ENCODE assay signal across 1 cellular context in the genomic region with DNA sequence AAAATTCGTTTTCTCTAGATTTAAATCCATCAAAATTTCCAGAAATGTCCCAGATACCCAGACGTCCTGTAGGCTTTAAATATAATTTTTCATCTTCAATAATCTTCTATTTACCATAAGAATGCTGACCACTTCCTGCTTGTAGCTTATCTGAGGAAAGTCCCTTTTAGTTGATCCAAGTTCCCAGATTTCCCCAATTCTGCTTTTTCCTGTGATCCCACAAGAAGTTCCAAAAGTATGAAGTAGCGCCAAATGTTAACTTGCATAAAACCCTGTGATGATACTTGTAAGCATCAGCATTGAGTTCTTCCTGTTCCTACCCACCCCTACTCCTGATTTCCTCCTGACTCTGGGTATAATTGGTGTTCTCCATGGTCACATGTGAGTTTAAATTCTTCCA.
TF ChIP-seq lines count a peak whose summit lies in the region.

No MANE protein-coding gene starts in this region.

TF ChIP-seq in IMR-90, 13 proteins besides CTCF, POLR2A, EP300 and RAD21 (continued from another document):
- TF ChIP-seq, protein P1, sequence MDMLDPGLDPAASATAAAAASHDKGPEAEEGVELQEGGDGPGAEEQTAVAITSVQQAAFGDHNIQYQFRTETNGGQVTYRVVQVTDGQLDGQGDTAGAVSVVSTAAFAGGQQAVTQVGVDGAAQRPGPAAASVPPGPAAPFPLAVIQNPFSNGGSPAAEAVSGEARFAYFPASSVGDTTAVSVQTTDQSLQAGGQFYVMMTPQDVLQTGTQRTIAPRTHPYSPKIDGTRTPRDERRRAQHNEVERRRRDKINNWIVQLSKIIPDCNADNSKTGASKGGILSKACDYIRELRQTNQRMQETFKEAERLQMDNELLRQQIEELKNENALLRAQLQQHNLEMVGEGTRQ (IDR thresholded peaks at IDR 0.05; ENCODE audit: low read depth, low read length): no peak
- TF ChIP-seq SMC3 (IDR thresholded peaks at IDR 0.05; ENCODE audit: low read depth, low read length): no peak
